2 cellular contexts compared by ENCODE assay signal in the genomic region with DNA sequence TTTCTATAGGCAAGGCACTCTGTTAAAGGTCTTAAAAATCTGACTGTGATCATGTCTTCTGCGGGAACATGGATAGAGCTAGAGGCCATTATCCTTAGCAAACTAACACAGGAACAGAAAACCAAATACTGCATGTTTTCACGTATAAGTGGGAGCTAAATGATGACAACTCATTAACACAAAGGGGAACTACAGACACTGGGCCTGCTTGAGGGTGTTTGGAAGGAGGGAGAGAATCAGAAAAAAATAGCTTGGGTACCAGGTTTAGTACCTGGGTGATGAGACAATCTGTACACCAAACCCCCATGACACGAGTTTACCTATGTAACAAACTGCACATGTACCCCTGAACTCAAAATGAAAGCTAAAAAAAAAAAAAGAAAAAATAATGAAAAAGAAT.
TF ChIP-seq lines count a peak whose summit lies in the region.

No MANE protein-coding gene starts in this region.

TF ChIP-seq in IMR-90, 13 proteins besides CTCF, POLR2A, EP300 and RAD21:
- TF ChIP-seq, protein P1, sequence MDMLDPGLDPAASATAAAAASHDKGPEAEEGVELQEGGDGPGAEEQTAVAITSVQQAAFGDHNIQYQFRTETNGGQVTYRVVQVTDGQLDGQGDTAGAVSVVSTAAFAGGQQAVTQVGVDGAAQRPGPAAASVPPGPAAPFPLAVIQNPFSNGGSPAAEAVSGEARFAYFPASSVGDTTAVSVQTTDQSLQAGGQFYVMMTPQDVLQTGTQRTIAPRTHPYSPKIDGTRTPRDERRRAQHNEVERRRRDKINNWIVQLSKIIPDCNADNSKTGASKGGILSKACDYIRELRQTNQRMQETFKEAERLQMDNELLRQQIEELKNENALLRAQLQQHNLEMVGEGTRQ (IDR thresholded peaks at IDR 0.05; ENCODE audit: low read depth, low read length) = no peak
- TF ChIP-seq MAZ (IDR thresholded peaks at IDR 0.05; ENCODE audit: borderline replicate concordance, low read depth, low read length) (no peak), RFX5 (IDR thresholded peaks at IDR 0.05; ENCODE audit: low read depth, low read length) (no peak), RCOR1 (IDR thresholded peaks at IDR 0.05; ENCODE audit: insufficient replicate concordance, low read length) (no peak), BHLHE40 (IDR thresholded peaks at IDR 0.05; ENCODE audit: low read depth, low read length) (no peak), FOS (IDR thresholded peaks at IDR 0.05; ENCODE audit: low read depth, low read length) (no peak), NFE2L2 (IDR thresholded peaks at IDR 0.05; ENCODE audit: low read depth, low read length) (no peak), MAFK (IDR thresholded peaks at IDR 0.05; ENCODE audit: low read depth, low read length) (no peak)
- TF ChIP-seq, protein P2, sequence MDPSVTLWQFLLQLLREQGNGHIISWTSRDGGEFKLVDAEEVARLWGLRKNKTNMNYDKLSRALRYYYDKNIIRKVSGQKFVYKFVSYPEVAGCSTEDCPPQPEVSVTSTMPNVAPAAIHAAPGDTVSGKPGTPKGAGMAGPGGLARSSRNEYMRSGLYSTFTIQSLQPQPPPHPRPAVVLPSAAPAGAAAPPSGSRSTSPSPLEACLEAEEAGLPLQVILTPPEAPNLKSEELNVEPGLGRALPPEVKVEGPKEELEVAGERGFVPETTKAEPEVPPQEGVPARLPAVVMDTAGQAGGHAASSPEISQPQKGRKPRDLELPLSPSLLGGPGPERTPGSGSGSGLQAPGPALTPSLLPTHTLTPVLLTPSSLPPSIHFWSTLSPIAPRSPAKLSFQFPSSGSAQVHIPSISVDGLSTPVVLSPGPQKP (IDR thresholded peaks at IDR 0.05; ENCODE audit: borderline replicate concordance, low read depth, low read length) = no peak

TF ChIP-seq in GM12878, 131 proteins besides CTCF, POLR2A, EP300 and RAD21:
- TF ChIP-seq DPF2 (IDR thresholded peaks at IDR 0.05) = no peak
- TF ChIP-seq STAT3 (IDR thresholded peaks at IDR 0.05; ENCODE audit: low read depth, low read length) = no peak
TF ChIP-seq in GM12878: peak in this region for 0.
